ENCODE assay signal across 25 cellular contexts in genomic region chr5:115695290-115695689, GRCh38.
"Had no signal": no experiment of that assay in that cellular context is flagged by ENCODE, and none has a peak within 500 bp of the region (broad histone marks: within the 10 kb centered on the region; RNA-seq: fewer than 3 reads in every experiment).

No MANE protein-coding gene starts in this region.

- H3K4me1 ChIP-seq: left ventricle myocardium inferior, pancreas, prostate gland, sigmoid colon, spleen, suprapubic skin, tibial artery, uterus had no signal

- H3K9me3 ChIP-seq: left ventricle myocardium inferior, pancreas, prostate gland, sigmoid colon, spleen, suprapubic skin, thoracic aorta, tibial artery, uterus had no signal

- FAIRE-seq: pancreas, small intestine had no signal

- H3K36me3 ChIP-seq: left ventricle myocardium inferior, pancreas, prostate gland, sigmoid colon, spleen, suprapubic skin, thoracic aorta, tibial artery, uterus had no signal

- H3K36me3 Mint-ChIP-seq: memory B cell; naive thymus-derived CD8-positive, alpha-beta T cell; stimulated activated effector memory CD8-positive, alpha-beta T cell treated with anti-CD3 and anti-CD28 coated beads, Interleukin-12 subunit alpha, Interleukin-12 subunit beta, amount 100 ng/mL, for 72 hours had no signal

- H3K4me3 ChIP-seq: left ventricle myocardium inferior, pancreas, prostate gland, sigmoid colon, spleen, suprapubic skin, thoracic aorta, tibial artery, uterus had no signal

- ATAC-seq: naive thymus-derived CD8-positive, alpha-beta T cell; pancreas; right cardiac atrium; stimulated activated effector memory CD8-positive, alpha-beta T cell treated with anti-CD3 and anti-CD28 coated beads, Interleukin-12 subunit alpha, Interleukin-12 subunit beta, amount 100 ng/mL, for 72 hours had no signal

- H3K27ac ChIP-seq: left ventricle myocardium inferior, pancreas, prostate gland, sigmoid colon, spleen, suprapubic skin, thoracic aorta, tibial artery, uterus had no signal

- H3K27ac Mint-ChIP-seq: memory B cell; naive thymus-derived CD8-positive, alpha-beta T cell; nephron; stimulated activated effector memory CD8-positive, alpha-beta T cell treated with anti-CD3 and anti-CD28 coated beads, Interleukin-12 subunit alpha, Interleukin-12 subunit beta, amount 100 ng/mL, for 72 hours; stimulated activated naive CD8-positive, alpha-beta T cell treated with anti-CD3 and anti-CD28 coated beads, Interleukin-15, Interleukin-2, amounts not matched to agents 100 ng/mL and 50 ng/mL, for 24 hours had no signal

- H3K27me3 ChIP-seq: pancreas, sigmoid colon, spleen, suprapubic skin, tibial artery, uterus had no signal

- H3K4me3 Mint-ChIP-seq: memory B cell; naive thymus-derived CD8-positive, alpha-beta T cell; nephron; neural crest cell; stimulated activated effector memory CD8-positive, alpha-beta T cell treated with anti-CD3 and anti-CD28 coated beads, Interleukin-12 subunit alpha, Interleukin-12 subunit beta, amount 100 ng/mL, for 72 hours; stimulated activated naive CD8-positive, alpha-beta T cell treated with anti-CD3 and anti-CD28 coated beads, Interleukin-15, Interleukin-2, amounts not matched to agents 100 ng/mL and 50 ng/mL, for 24 hours had no signal

- DNase-seq: islet precursor cell; left ventricle myocardium inferior; midbrain; naive thymus-derived CD8-positive, alpha-beta T cell; nucleus accumbens; pancreas; posterior cingulate gyrus; retina; right cardiac atrium; sigmoid colon; small intestine; spleen; stimulated activated CD4-positive, alpha-beta T cell treated with anti-CD3 and anti-CD28 coated beads, Interleukin-4, amount 100 ng/mL, for 24 hours; stimulated activated naive CD4-positive, alpha-beta T cell; tibial artery; trophoblast cell; uterus had no signal

- H3K9me3 Mint-ChIP-seq: memory B cell; nephron; neural crest cell; stimulated activated effector memory CD8-positive, alpha-beta T cell treated with anti-CD3 and anti-CD28 coated beads, Interleukin-12 subunit alpha, Interleukin-12 subunit beta, amount 100 ng/mL, for 72 hours; stimulated activated naive CD8-positive, alpha-beta T cell treated with anti-CD3 and anti-CD28 coated beads, Interleukin-15, Interleukin-2, amounts not matched to agents 100 ng/mL and 50 ng/mL, for 24 hours had no signal

- H3K4me1 Mint-ChIP-seq: memory B cell; naive thymus-derived CD8-positive, alpha-beta T cell; nephron; neural crest cell; stimulated activated effector memory CD8-positive, alpha-beta T cell treated with anti-CD3 and anti-CD28 coated beads, Interleukin-12 subunit alpha, Interleukin-12 subunit beta, amount 100 ng/mL, for 72 hours had no signal
